Comparison of ENCODE assay signal across 13 cellular contexts in genomic region chr1:14415396-14415795, GRCh38.
A peak's percentile ranks its signal among the peaks of the same experiment; 100 is the strongest.
DNase-seq lines count a peak whose midpoint lies in the region; ATAC-seq and TF ChIP-seq lines count a peak whose summit lies in the region.
"Had no signal": no experiment of that assay in that cellular context is flagged by ENCODE, and none has a peak within 500 bp of the region (broad histone marks: within the 10 kb centered on the region; RNA-seq: fewer than 3 reads in every experiment).

No MANE protein-coding gene starts in this region.

- H3K9me2 ChIP-seq in OCI-LY7 (ENCODE audit: insufficient read depth, low read length), result no peaks in the 10 kb centered on the region

- POLR2A ChIA-PET in OCI-LY7 (lab: Charles Lee), result interaction anchor here (0.5 kb wide), 1 partner anchor 1961 kb away, joined by 3 read pairs; no protein-coding TSS in a partner anchor

- no peak overlapping the region for H3K4me3 ChIP-seq in OCI-LY7 (ENCODE audit: low read depth, low read length, poor library complexity, severe bottlenecking)
- H3K4me3 ChIP-seq: tibial nerve had no signal

- CTCF ChIA-PET in OCI-LY7 (lab: Charles Lee; ENCODE audit: unreplicated experiment), result no interaction called here

- no peaks in the 10 kb centered on the region; the same call in 1 of the 2 replicates for H3K9me3 ChIP-seq in OCI-LY7 (ENCODE audit: low read length)

- ATAC-seq in GM21515 (IDR thresholded peaks at IDR 0.05; ENCODE audit: unreplicated experiment), result no peak

- 0 out of 3 replicates have a peak, but pooled peaks have one; percentile 23 for TF ChIP-seq CTCF in GM12872 (IDR thresholded peaks at IDR 0.05; ENCODE audit: insufficient read depth, low read depth, low read length)
- peak; percentile 85 for TF ChIP-seq CTCF in OCI-LY7 (conservative IDR thresholded peaks at IDR 0.05; ENCODE audit: low read length)

- H3K79me2 ChIP-seq in OCI-LY7 (ENCODE audit: insufficient read depth, low read depth, low read length), result no peaks in the 10 kb centered on the region

- no peak overlapping the region for H3K27ac ChIP-seq in OCI-LY7 (ENCODE audit: low read depth, low read length, poor library complexity, severe bottlenecking)
- H3K27ac ChIP-seq: tibial nerve had no signal

- no peaks in the 10 kb centered on the region for H3K36me3 ChIP-seq in OCI-LY7 (ENCODE audit: insufficient read depth, low read length)
- H3K36me3 ChIP-seq: tibial nerve had no signal

- intact Hi-C loops in OCI-LY7 (cut with micrococcal nuclease; ENCODE audit: unreplicated experiment), result loop anchor here (2.0 kb wide), 1 partner anchor 301 kb away; no protein-coding TSS in a partner anchor

- no peak overlapping the region for H3K4me2 ChIP-seq in OCI-LY7 (ENCODE audit: low read length)

- peaks cover 8% of the 10 kb centered on the region for H3K4me1 ChIP-seq in OCI-LY7 (ENCODE audit: insufficient read depth, low read length, poor library complexity, severe bottlenecking)
- H3K4me1 ChIP-seq: tibial nerve had no signal

- no peaks in the 10 kb centered on the region for H4K20me1 ChIP-seq in OCI-LY7 (ENCODE audit: insufficient read depth, low read length)

- H2AFZ ChIP-seq in OCI-LY7 (ENCODE audit: low read length), result peak overlapping the region; percentile 1; the same call in 1 of the 2 replicates

- DNase-seq in NCI-H1694 treated with DMSO at 0.1 percent for 48 hours (lab: John Stamatoyannopoulos, UW) (peak; percentile 0), NCI-H1694 (lab: John Stamatoyannopoulos, UW) (no peak), OCI-LY7 (ENCODE audit: low spot score) (peak; percentile 74), islet precursor cell (peak; percentile 68), AG08395 (ENCODE audit: low spot score) (no peak), DMS53 (lab: John Stamatoyannopoulos, UW) (no peak)
- DNase-seq: amygdala, Calu3, foreskin fibroblast, NCI-H2171 had no signal

- BruUV-seq in OCI-LY7 (replicated peaks; lab: Mats Ljungman, UMichigan), result no TSS peak

Comparison
In these comparisons a context has a peak if more than half of its experiments do, and no peak if none do; other contexts are left out.
1. DNase-seq: peak in NCI-H1694 treated with DMSO at 0.1 percent for 48 hours (single experiment), OCI-LY7 (single experiment) and islet precursor cell (single experiment); none in NCI-H1694 (single experiment), AG08395 (single experiment) and DMS53 (single experiment).